Comparison of ENCODE assay signal across 6 cellular contexts in the genomic region with DNA sequence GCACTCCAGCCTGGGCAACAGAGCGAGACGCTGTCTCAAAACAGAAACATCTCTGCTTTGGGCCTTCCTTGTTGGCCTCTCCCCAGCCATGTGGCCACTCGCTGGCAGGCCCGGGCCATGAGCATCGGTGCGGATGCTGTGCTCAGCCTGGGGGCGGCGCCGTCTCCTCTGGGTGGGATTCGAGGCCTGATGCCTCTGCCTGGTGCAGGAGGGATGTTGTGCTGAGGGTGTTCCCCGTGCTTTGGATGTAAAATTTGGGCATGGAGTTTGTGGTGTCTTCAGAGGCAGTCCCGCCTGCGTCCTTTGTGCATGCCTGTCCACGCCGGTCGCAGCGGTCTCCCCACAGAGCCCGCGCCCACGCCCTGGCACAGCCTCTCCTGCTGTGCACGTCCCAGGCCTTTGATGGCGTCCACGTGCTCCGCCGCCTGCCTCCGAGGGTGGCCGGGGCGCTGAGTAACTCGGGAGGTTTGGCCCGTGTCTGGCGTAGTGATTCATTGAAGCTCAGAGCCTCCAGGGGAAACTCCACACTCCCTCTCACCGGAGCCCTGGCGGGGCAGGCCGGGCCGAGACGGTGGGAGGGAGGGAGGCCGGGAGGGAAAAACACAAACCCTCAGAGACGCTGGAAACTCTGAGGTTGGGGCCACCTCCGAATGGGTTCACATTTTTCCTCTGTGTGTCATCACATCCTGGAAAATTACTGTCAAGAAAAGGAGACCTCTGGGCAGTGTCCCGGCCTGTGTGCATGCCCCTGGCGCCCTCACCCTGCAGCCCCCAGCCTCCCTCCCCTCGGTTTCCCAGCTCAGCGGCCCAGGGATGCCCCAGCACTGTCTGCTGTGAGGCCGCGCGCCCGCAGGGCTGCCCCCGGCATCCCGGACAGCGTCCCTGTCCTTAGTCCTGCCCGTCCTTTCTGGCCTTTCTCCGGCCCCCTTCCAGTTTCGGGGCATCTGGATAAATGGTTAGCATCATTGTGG. TPM values are rescaled to one million over a fixed set of nuclear protein-coding genes. Genes with fewer than 3 reads are reported as not detected.
DNase-seq lines count a peak whose midpoint lies in the region; ATAC-seq and TF ChIP-seq lines count a peak whose summit lies in the region.

No MANE protein-coding gene starts in this region.

- DNase-seq in Calu3, result peak; percentile 76
- DNase-seq in activated T-cell treated with anti-CD3 and anti-CD28 coated beads, Interleukin-2, amount 50 U/mL, for 4 hours, result no peak
- DNase-seq in NCI-H146 treated with DMSO at 0.1 percent for 48 hours (lab: John Stamatoyannopoulos, UW; ENCODE audit: unreplicated experiment), result no peak
- no peak for DNase-seq in NCI-H1092 (lab: John Stamatoyannopoulos, UW)

- ATAC-seq in activated T-cell treated with anti-CD3 and anti-CD28 coated beads, Interleukin-2, amount 50 U/mL, for 4 hours, result peak; percentile 65 to 83
- ATAC-seq in HG02973 (IDR thresholded peaks at IDR 0.05; ENCODE audit: unreplicated experiment), result no peak

- no peaks in the 10 kb centered on the region for H3K9me3 Mint-ChIP-seq in Calu3 (ENCODE audit: low read depth, unreplicated experiment)
- H3K9me3 Mint-ChIP-seq in activated T-cell treated with anti-CD3 and anti-CD28 coated beads, Interleukin-2, amount 50 U/mL, for 4 hours, result no peaks in the 10 kb centered on the region

- no peak overlapping the region for H3K27ac Mint-ChIP-seq in Calu3 (ENCODE audit: unreplicated experiment)

- CTCF ChIA-PET in Calu3 (lab: Charles Lee), result interaction anchor here (0.6 to 1.1 kb wide), 2 partner anchors 9 to 19 kb away, joined by 3 read pairs; a partner anchor contains a TSS

- H3K9me3 ChIP-seq in mesodermal cell (ENCODE audit: control insufficient read depth, low read length), result no peaks in the 10 kb centered on the region

- H3K36me3 Mint-ChIP-seq in Calu3 (ENCODE audit: insufficient read depth, unreplicated experiment), result peaks cover 17% of the 10 kb centered on the region
- H3K36me3 Mint-ChIP-seq in activated T-cell treated with anti-CD3 and anti-CD28 coated beads, Interleukin-2, amount 50 U/mL, for 4 hours (ENCODE audit: insufficient read depth), result no peaks in the 10 kb centered on the region

- intact Hi-C loops in Calu3 (cut with micrococcal nuclease; ENCODE audit: unreplicated experiment), result no loop called here

- BruUV-seq in Calu3 (replicated peaks; lab: Mats Ljungman, UMichigan), result no TSS peak

- peaks cover 63% of the 10 kb centered on the region for H3K4me1 ChIP-seq in mesodermal cell (ENCODE audit: control insufficient read depth, insufficient read depth, low read length, poor library complexity, severe bottlenecking)

- H3K36me3 ChIP-seq in mesodermal cell (ENCODE audit: control insufficient read depth, insufficient read depth, low read length), result no peaks in the 10 kb centered on the region

- H3K4me3 ChIP-seq in mesodermal cell (ENCODE audit: extremely low read depth, insufficient read depth, low read length, poor library complexity, severe bottlenecking), result no peak overlapping the region

- H3K4me1 Mint-ChIP-seq in Calu3 (ENCODE audit: low read depth, unreplicated experiment), result no peaks in the 10 kb centered on the region
- H3K4me1 Mint-ChIP-seq in activated T-cell treated with anti-CD3 and anti-CD28 coated beads, Interleukin-2, amount 50 U/mL, for 4 hours (ENCODE audit: low read depth), result no peaks in the 10 kb centered on the region

- no peak for TF ChIP-seq CTCF in Calu3 (IDR thresholded peaks at IDR 0.05; ENCODE audit: unreplicated experiment)

- 64 to 67% methylated on average over 34 to 47 of the region's 53 CpGs for WGBS in mesodermal cell (ENCODE audit: insufficient coverage in 2 of 2), 2 experiments

- H3K4me3 Mint-ChIP-seq in Calu3 (ENCODE audit: low read depth, unreplicated experiment), result no peak overlapping the region
- H3K4me3 Mint-ChIP-seq in activated T-cell treated with anti-CD3 and anti-CD28 coated beads, Interleukin-2, amount 50 U/mL, for 4 hours, result no peak overlapping the region

- H3K27ac ChIP-seq in mesodermal cell (ENCODE audit: low read depth, low read length, severe bottlenecking), result peak overlapping the region; percentile 90

- H3K27me3 Mint-ChIP-seq in Calu3 (ENCODE audit: unreplicated experiment), result no peaks in the 10 kb centered on the region
- H3K27me3 Mint-ChIP-seq in activated T-cell treated with anti-CD3 and anti-CD28 coated beads, Interleukin-2, amount 50 U/mL, for 4 hours (ENCODE audit: low read depth), result no peaks in the 10 kb centered on the region

RNA-seq across cellular contexts. Expression of a gene that starts 19.0 kb away (rescaled TPM):
- total RNA-seq in Calu3 (2022), result 84.4 and 86.9 TPM in 2 replicates
- total RNA-seq in activated T-cell treated with anti-CD3 and anti-CD28 coated beads, Interleukin-2, amount 50 U/mL, for 4 hours, result 100 to 1,000 TPM; 145 to 189 (median 183) TPM
- 51.9 TPM for polyA plus RNA-seq in mesodermal cell (2013, experiment 1 of 2)
- polyA plus RNA-seq in mesodermal cell (2013, experiment 2 of 2), result 43.9 TPM

RNA-seq across cellular contexts. Expression of a gene that starts 19.4 kb away (rescaled TPM):
- total RNA-seq in Calu3 (2022), result 31.2 and 32.6 TPM in 2 replicates
- total RNA-seq in activated T-cell treated with anti-CD3 and anti-CD28 coated beads, Interleukin-2, amount 50 U/mL, for 4 hours, result 10 to 100 TPM; 19.5 to 31.4 (median 30.8) TPM
- 10.0 TPM for polyA plus RNA-seq in mesodermal cell (2013, experiment 1 of 2)
- 8.2 TPM for polyA plus RNA-seq in mesodermal cell (2013, experiment 2 of 2)

RNA-seq across cellular contexts. Expression of a gene that starts 26.3 kb away (rescaled TPM):
- total RNA-seq in Calu3 (2022), result 37.7 and 43.5 TPM in 2 replicates
- 10 to 100 TPM; 41.4 to 41.9 (median 41.6) TPM for total RNA-seq in activated T-cell treated with anti-CD3 and anti-CD28 coated beads, Interleukin-2, amount 50 U/mL, for 4 hours
- polyA plus RNA-seq in mesodermal cell (2013, experiment 1 of 2), result 22.6 TPM
- 22.4 TPM for polyA plus RNA-seq in mesodermal cell (2013, experiment 2 of 2)

RNA-seq across cellular contexts. Expression of a gene that starts 27.8 kb away (rescaled TPM):
- 8.0 and 9.3 TPM in 2 replicates for total RNA-seq in Calu3 (2022)
- total RNA-seq in activated T-cell treated with anti-CD3 and anti-CD28 coated beads, Interleukin-2, amount 50 U/mL, for 4 hours, result 1 to 10 TPM; 4.1 to 7.7 (median 4.8) TPM
- 57.4 TPM for polyA plus RNA-seq in mesodermal cell (2013, experiment 1 of 2)
- polyA plus RNA-seq in mesodermal cell (2013, experiment 2 of 2), result 44.7 TPM

RNA-seq across cellular contexts. Expression of a gene that starts 33.8 kb away (rescaled TPM):
- 87.8 and 95.3 TPM in 2 replicates for total RNA-seq in Calu3 (2022)
- 10 to 100 TPM; 74.2 to 88.6 (median 76.9) TPM for total RNA-seq in activated T-cell treated with anti-CD3 and anti-CD28 coated beads, Interleukin-2, amount 50 U/mL, for 4 hours
- 73.2 TPM for polyA plus RNA-seq in mesodermal cell (2013, experiment 1 of 2)
- 60.0 TPM for polyA plus RNA-seq in mesodermal cell (2013, experiment 2 of 2)
